ENCODE assay signal across 8 cellular contexts in genomic region chr6:27251672-27252251, GRCh38. TPM values are rescaled to one million over a fixed set of nuclear protein-coding genes. Genes with fewer than 3 reads are reported as not detected.
DNase-seq lines count a peak whose midpoint lies in the region; FAIRE-seq and TF ChIP-seq lines count a peak whose summit lies in the region.

No MANE protein-coding gene starts in this region.

- DNase-seq in HEK293T (ENCODE audit: extremely low spot score), result peak; percentile 91
- peak; percentile 85 for DNase-seq in NB4 (ENCODE audit: low read depth)
- peak; percentile 41 for DNase-seq in T-helper 9 cell
- DNase-seq in keratinocyte (ENCODE audit: low read depth, low spot score), result peak; percentile 54
- DNase-seq in stimulated activated CD4-positive, alpha-beta T cell treated with anti-CD3 and anti-CD28 coated beads, Interleukin-2, amount 100 ng/mL, for 48 hours, result peak; percentile 53 to 65
- no peak for DNase-seq in Kasumi-1 (lab: John Stamatoyannopoulos, UW)

- no peaks in the 10 kb centered on the region for H3K36me3 Mint-ChIP-seq in brain

- peak overlapping the region; percentile 77 for H3K9ac ChIP-seq in keratinocyte (ENCODE audit: control insufficient read depth, extremely low read depth, insufficient read depth, low read length)

- H3K27me3 Mint-ChIP-seq in brain, result peaks cover 59% of the 10 kb centered on the region

- peak overlapping the region; percentile 89 for H2AFZ ChIP-seq in keratinocyte (ENCODE audit: control insufficient read depth, low read length)

- H3K4me1 ChIP-seq in keratinocyte (ENCODE audit: control insufficient read depth, extremely low read depth, insufficient read depth, low read length), result peaks cover 5% of the 10 kb centered on the region

- peaks cover 6% of the 10 kb centered on the region for H3K4me1 Mint-ChIP-seq in brain

- dilution Hi-C loops in keratinocyte (cut with MboI; ENCODE audit: extremely low pct_ligation_motif_present, low sequenced_read_pairs), result no loop called here

- H3K36me3 ChIP-seq in keratinocyte (ENCODE audit: control insufficient read depth in 2 of 2, extremely low read depth in 1 of 2, insufficient read depth in 2 of 2, low read length in 2 of 2), result no peaks in the 10 kb centered on the region

- FAIRE-seq in keratinocyte (lab: Jason Lieb, UNC), result peak; percentile 88

- peaks cover 0 to 4% (median 0%) of the 10 kb centered on the region in 5 experiments for H3K9me3 Mint-ChIP-seq in brain

- peak overlapping the region; percentile 66 for H3K4me2 ChIP-seq in keratinocyte (ENCODE audit: control insufficient read depth, extremely low read depth, insufficient read depth, low read depth, low read length)

- H3K27ac Mint-ChIP-seq in brain, result peak overlapping the region in 1 of 5 experiments; percentile 44

- H4K20me1 ChIP-seq in keratinocyte (ENCODE audit: control insufficient read depth, extremely low read depth, insufficient read depth, low read length), result no peaks in the 10 kb centered on the region

- POLR2A ChIA-PET in HEK293T (lab: Yijun Ruan, JAX), result interaction anchor here (0.6 to 2.0 kb wide), 24 partner anchors 9 to 544 kb away, joined by 3 to 18 read pairs (median 5); partner anchors contain the start of gene ZNF184

- H3K79me2 ChIP-seq in keratinocyte (ENCODE audit: control insufficient read depth, insufficient read depth, low read length), result no peaks in the 10 kb centered on the region

- H3K4me3 ChIP-seq in NB4 (ENCODE audit: low read depth, low read length), result peak overlapping the region; percentile 46
- peak overlapping the region; percentile 61 to 75 (median 74) for H3K4me3 ChIP-seq in keratinocyte (ENCODE audit: control insufficient read depth in 2 of 3, extremely low read depth in 1 of 3, insufficient read depth in 2 of 3, low read depth in 1 of 3, low read length in 3 of 3)

- peaks cover 3% of the 10 kb centered on the region for H3K27me3 ChIP-seq in keratinocyte (ENCODE audit: control insufficient read depth, extremely low read depth, insufficient read depth, low read length)

- H3K9me3 ChIP-seq in keratinocyte (ENCODE audit: control insufficient read depth, low read depth, low read length), result no peaks in the 10 kb centered on the region

- peak; percentile 68 for TF ChIP-seq CTCF in GM12873 (IDR thresholded peaks at IDR 0.05; ENCODE audit: insufficient read depth, low read depth, low read length, missing control alignments)
- peak; percentile 9 for TF ChIP-seq CTCF in NB4 (IDR thresholded peaks at IDR 0.05; ENCODE audit: low read depth, low read length)
- TF ChIP-seq CTCF in brain (conservative IDR thresholded peaks at IDR 0.05), result peak; percentile 45 to 75
- TF ChIP-seq CTCF in keratinocyte (optimal IDR thresholded peaks at IDR 0.05 in 1 of 3, IDR thresholded peaks at IDR 0.05 in 1 of 3, conservative IDR thresholded peaks at IDR 0.05 in 1 of 3; ENCODE audit: extremely low read depth in 1 of 3, insufficient read depth in 2 of 3, low read length in 3 of 3), result peak; percentile 43 to 72 (median 68)

- TF ChIP-seq POLR2A in NB4 (IDR thresholded peaks at IDR 0.05; ENCODE audit: extremely low read depth, insufficient read length), result no peak

- peak overlapping the region; percentile 73 to 89 (median 88) for H3K4me3 Mint-ChIP-seq in brain

- CTCF ChIA-PET in HEK293T (lab: Yijun Ruan, JAX), result interaction anchor here (0.6 to 1.2 kb wide), 7 partner anchors 8 to 503 kb away, joined by 3 to 7 read pairs (median 4); no protein-coding TSS in a partner anchor

- H3K9me1 ChIP-seq in keratinocyte (ENCODE audit: control insufficient read depth, extremely low read depth, insufficient read depth, low read length), result no peaks in the 10 kb centered on the region

- peak overlapping the region; percentile 41 for H3K27ac ChIP-seq in keratinocyte (ENCODE audit: control insufficient read depth, insufficient read depth, low read length)

TF ChIP-seq in HEK293T, 16 proteins besides CTCF, POLR2A, EP300 and RAD21:
- TF ChIP-seq FOXA1 (IDR thresholded peaks at IDR 0.05) (no peak), L3MBTL2 (conservative IDR thresholded peaks at IDR 0.05) (peak; percentile 53; the same call in 1 of the 2 replicates), FOXM1 (IDR thresholded peaks at IDR 0.05; ENCODE audit: borderline replicate concordance) (peak; percentile 20; the same call in 1 of the 2 replicates), CTBP1 (IDR thresholded peaks at IDR 0.05; ENCODE audit: borderline replicate concordance) (peak; percentile 75), PKNOX1 (IDR thresholded peaks at IDR 0.05) (peak; percentile 98), LEF1 (IDR thresholded peaks at IDR 0.05; ENCODE audit: borderline replicate concordance) (no peak)
TF ChIP-seq in HEK293T: peak in this region for 4.

RNA-seq across cellular contexts. Expression of gene PRSS16, which starts 4.3 kb away (rescaled TPM):
- polyA plus RNA-seq in brain (ENCODE audit: insufficient read depth, low read depth, low replicate concordance) (24.8 TPM), keratinocyte (7.5 to 8.9 TPM (median 8.7 TPM) in 3 replicates)
- 1.1 TPM for polyA plus RNA-seq in keratinocyte (2011; ENCODE audit: low read depth)
- 7.9 and 8.4 TPM in 2 replicates for polyA plus RNA-seq in keratinocyte (2011; cell fraction: cytosol; rRNA removed)
- 9.1 and 9.9 TPM in 2 replicates for polyA plus RNA-seq in keratinocyte (2011; cell fraction: nucleus; rRNA removed)
- 4.3 and 5.6 TPM in 2 replicates for polyA plus RNA-seq in keratinocyte (2012; ENCODE audit: low replicate concordance)
- polyA minus RNA-seq in keratinocyte, result 4.5 to 9.8 TPM (median 5.2 TPM) in 3 replicates
- 3.5 TPM for polyA minus RNA-seq in keratinocyte (2011; cell fraction: cytosol; rRNA and poly(A)+ RNA removed)
- 2.3 and 2.4 TPM in 2 replicates for polyA minus RNA-seq in keratinocyte (2011; cell fraction: nucleus; rRNA and poly(A)+ RNA removed)

Comparison
In these comparisons a context has a peak if more than half of its experiments do, and no peak if none do; other contexts are left out.
1. CTCF ChIP-seq: peak in every context shown above with its lines; median percentile 68 in GM12873; 68 in keratinocyte; 60 in brain; 9 in NB4.
2. DNase-seq: peak in HEK293T (single experiment), NB4 (single experiment), T-helper 9 cell (single experiment), keratinocyte (single experiment) and stimulated activated CD4-positive, alpha-beta T cell treated with anti-CD3 and anti-CD28 coated beads, Interleukin-2, amount 100 ng/mL, for 48 hours (2 of 2); none in Kasumi-1 (0 of 2).